8 cellular contexts compared by ENCODE assay signal in genomic region chr20:32820000-32820697, GRCh38. TPM values are rescaled to one million over a fixed set of nuclear protein-coding genes. Genes with fewer than 3 reads are reported as not detected.
DNase-seq lines count a peak whose midpoint lies in the region; ATAC-seq, FAIRE-seq and TF ChIP-seq lines count a peak whose summit lies in the region.

No MANE protein-coding gene starts in this region.

- H3K36me3 ChIP-seq in PC-9 (ENCODE audit: low read depth) (no peaks in the 10 kb centered on the region; the same call in 1 of the 2 replicates), uterus (no peaks in the 10 kb centered on the region)

- peak overlapping the region; percentile 93 for H3K4me3 Mint-ChIP-seq in progenitor cell of endocrine pancreas (ENCODE audit: low read depth)

- no peaks in the 10 kb centered on the region for H3F3A ChIP-seq in PC-9 (ENCODE audit: insufficient read depth, low read depth)

- no peaks in the 10 kb centered on the region for H3K9me3 Mint-ChIP-seq in progenitor cell of endocrine pancreas (ENCODE audit: low read depth)

- H3K4me2 ChIP-seq in PC-9, result peak overlapping the region; percentile 90

- H3K9me3 ChIP-seq in PC-9 (ENCODE audit: insufficient read depth, low read depth) (no peaks in the 10 kb centered on the region), uterus (no peaks in the 10 kb centered on the region)

- TF ChIP-seq CTCF in D721Med (IDR thresholded peaks at IDR 0.05; ENCODE audit: insufficient read depth, missing control alignments), result no peak
- TF ChIP-seq CTCF in PC-9 (conservative IDR thresholded peaks at IDR 0.05), result no peak
- TF ChIP-seq CTCF in progenitor cell of endocrine pancreas (IDR thresholded peaks at IDR 0.05; ENCODE audit: unreplicated experiment), result no peak
- TF ChIP-seq CTCF in uterus (IDR thresholded peaks at IDR 0.05), result no peak

- intact Hi-C loops in PC-9 (cut with micrococcal nuclease; ENCODE audit: unreplicated experiment) (no loop called here), Right ventricle myocardium superior (cut with DNase I) (no loop called here), uterus (cut with DNase I; ENCODE audit: low total_unique reads) (no loop called here)

- ATAC-seq in GM19455 (IDR thresholded peaks at IDR 0.05; ENCODE audit: unreplicated experiment) (peak; percentile 57), HG03571 (IDR thresholded peaks at IDR 0.05; ENCODE audit: unreplicated experiment) (peak; percentile 51), Right ventricle myocardium superior (ENCODE audit: poor library complexity) (peak; percentile 93)

- peak; percentile 60 to 64 for TF ChIP-seq POLR2A in uterus (IDR thresholded peaks at IDR 0.05)

- DNase-seq in D721Med (ENCODE audit: insufficient read length, low spot score), result peak; percentile 36
- no peak for DNase-seq in PC-9
- DNase-seq in activated gamma-delta T cell treated with anti-CD3 and anti-CD28 coated beads, Interleukin-2, amount 50 U/mL, for 16 hours (ENCODE audit: low read depth), result peak; percentile 58
- DNase-seq in Right ventricle myocardium superior, result no peak
- DNase-seq in progenitor cell of endocrine pancreas (ENCODE audit: low spot score, unreplicated experiment), result peak; percentile 95
- DNase-seq in uterus, result peak; percentile 54 to 74

- H3K36me3 Mint-ChIP-seq in progenitor cell of endocrine pancreas (ENCODE audit: insufficient read depth), result no peaks in the 10 kb centered on the region

- no peaks in the 10 kb centered on the region for H3K27me3 Mint-ChIP-seq in progenitor cell of endocrine pancreas

- H3K4me3 ChIP-seq in PC-9, result peak overlapping the region; percentile 76
- peak overlapping the region; percentile 73 to 96 for H3K4me3 ChIP-seq in uterus

- no TSS peak for BruUV-seq in PC-9 (replicated peaks; lab: Mats Ljungman, UMichigan)

- H3K4me1 ChIP-seq in PC-9 (replicated peaks; ENCODE audit: insufficient read depth) (peaks cover 34% of the 10 kb centered on the region), uterus (peaks cover 0 to 14% of the 10 kb centered on the region in 2 donors)

- H4K20me1 ChIP-seq in PC-9 (ENCODE audit: insufficient read depth), result peaks cover 49% of the 10 kb centered on the region

- H3K27ac Mint-ChIP-seq in progenitor cell of endocrine pancreas, result peak overlapping the region; percentile 96

- no peak for FAIRE-seq in D721Med (lab: Jason Lieb, UNC)

- peaks cover 20% of the 10 kb centered on the region for H3K4me1 Mint-ChIP-seq in progenitor cell of endocrine pancreas (ENCODE audit: low read depth)

- H3K27ac ChIP-seq in PC-9 (peak overlapping the region; percentile 50; the same call in 1 of the 2 replicates), uterus (peak overlapping the region; percentile 90 to 98)

- H3K9me2 ChIP-seq in PC-9 (ENCODE audit: insufficient read depth), result no peaks in the 10 kb centered on the region

- peaks cover 51% of the 10 kb centered on the region for H3K79me2 ChIP-seq in PC-9 (ENCODE audit: low read depth)

- H3K27me3 ChIP-seq in PC-9 (ENCODE audit: insufficient read depth, low read depth), result no peaks in the 10 kb centered on the region
- no peaks in the 10 kb centered on the region for H3K27me3 ChIP-seq in uterus

- POLR2A ChIA-PET in PC-9 (lab: Charles Lee; ENCODE audit: unreplicated experiment), result interaction anchor here (0.6 to 0.7 kb wide), 6 partner anchors 27 to 969 kb away, joined by 3 to 26 read pairs (median 10); no protein-coding TSS in a partner anchor

- peak overlapping the region; percentile 57; the same call in 1 of the 2 replicates for H2AFZ ChIP-seq in PC-9

- CTCF ChIA-PET in PC-9 (lab: Charles Lee), result interaction anchor here (0.7 kb wide), 1 partner anchor 32 kb away, joined by 10 read pairs; no protein-coding TSS in a partner anchor

RNA-seq across cellular contexts. Expression of gene MAPRE1, which starts 0.4 kb away (rescaled TPM):
- total RNA-seq in PC-9 (2021), result 113 and 154 TPM in 2 replicates
- 58.9 TPM for total RNA-seq in Right ventricle myocardium superior
- 171 and 177 TPM in 2 replicates for total RNA-seq in progenitor cell of endocrine pancreas
- 100 to 1,000 TPM in 2 of 4 donors, 10 to 100 TPM in 2; 44.8 to 112 (median 101) TPM for total RNA-seq in uterus

RNA-seq across cellular contexts. Expression of gene EFCAB8, which starts 38.6 kb away (rescaled TPM):
- total RNA-seq in PC-9 (2021), result 1.1 TPM in 1 of 2 replicates, not detected in the other
- not detected for total RNA-seq in Right ventricle myocardium superior
- total RNA-seq in progenitor cell of endocrine pancreas, result 0.29 and 0.91 TPM in 2 replicates
- 1 to 10 TPM in 2 of 4 donors, not detected in 2; 1.4 to 1.5 TPM for total RNA-seq in uterus

RNA-seq across cellular contexts. Expression of gene DNMT3B, which starts 58.0 kb away (rescaled TPM):
- 5.7 and 8.0 TPM in 2 replicates for total RNA-seq in PC-9 (2021)
- 0.22 TPM for total RNA-seq in Right ventricle myocardium superior
- total RNA-seq in progenitor cell of endocrine pancreas, result 15.4 and 15.9 TPM in 2 replicates
- 1 to 10 TPM in 2 of 4 donors, under 1 TPM in 2; 0.26 to 5.0 (median 1.2) TPM for total RNA-seq in uterus

Comparison
In these comparisons a context has a peak if more than half of its experiments do, and no peak if none do; other contexts are left out.
1. DNase-seq: peak in D721Med (single experiment), activated gamma-delta T cell treated with anti-CD3 and anti-CD28 coated beads, Interleukin-2, amount 50 U/mL, for 16 hours (single experiment), progenitor cell of endocrine pancreas (single experiment) and uterus (2 of 2); none in PC-9 (0 of 2) and Right ventricle myocardium superior (single experiment).
2. Peak in every context shown above with its lines, with median percentiles within 50 percentile points of each other: ATAC-seq.